Comparison of ENCODE assay signal across 8 cellular contexts in the genomic region with DNA sequence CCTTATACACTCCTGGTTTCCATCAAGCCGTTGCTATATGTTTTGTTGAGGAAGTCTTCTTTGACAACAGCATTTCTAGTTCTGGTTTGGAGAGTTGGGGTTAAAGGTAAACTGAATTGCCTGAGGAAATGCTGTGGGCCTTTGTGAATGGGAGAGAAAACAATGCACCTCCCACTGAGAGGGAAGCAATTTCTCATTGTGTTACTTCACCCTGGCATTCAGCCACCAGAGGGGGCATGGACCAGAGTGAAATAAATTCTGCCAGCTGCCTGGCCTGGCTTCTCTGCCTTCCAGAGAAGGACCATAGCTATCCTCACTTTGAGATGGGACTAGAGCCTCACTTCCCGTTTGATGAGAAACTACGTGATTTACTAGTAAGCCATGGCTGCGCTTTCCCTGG.
DNase-seq lines count a peak whose midpoint lies in the region; ATAC-seq and TF ChIP-seq lines count a peak whose summit lies in the region.

No MANE protein-coding gene starts in this region.

- peak; percentile 18; the same call in 1 of the 2 replicates for TF ChIP-seq CTCF in BJ (IDR thresholded peaks at IDR 0.05; ENCODE audit: insufficient read depth, low read depth, low read length)
- TF ChIP-seq CTCF in GM20000 (IDR thresholded peaks at IDR 0.05; ENCODE audit: extremely low read depth, missing control alignments), result peak; percentile 21

- ATAC-seq in GM19328 (IDR thresholded peaks at IDR 0.05; ENCODE audit: unreplicated experiment) (no peak), GM21576 (IDR thresholded peaks at IDR 0.05; ENCODE audit: unreplicated experiment) (no peak)

- DNase-seq in BJ (ENCODE audit: low read depth) (no peak), GM20000 (ENCODE audit: low spot score) (peak; percentile 6), NCI-H345 treated with DMSO at 0.1 percent for 48 hours (lab: John Stamatoyannopoulos, UW; ENCODE audit: unreplicated experiment) (peak; percentile 65), anterior cingulate cortex (lab: John Stamatoyannopoulos, UW) (peak in 39 of 58 donors; percentile 9 to 73 (median 39)), kidney tubule cell (ENCODE audit: low spot score) (peak; percentile 78), AG08396 (ENCODE audit: low spot score) (no peak)

- CTCF ChIA-PET in BJ (lab: Yijun Ruan, JAX), result interaction anchor here (0.9 to 2.0 kb wide), 3 partner anchors 11 to 317 kb away, joined by 3 to 9 read pairs (median 4); no protein-coding TSS in a partner anchor

- H3K4me3 ChIP-seq in BJ (ENCODE audit: low read depth, low read length), result no peak overlapping the region

- POLR2A ChIA-PET in BJ (lab: Charles Lee), result no interaction called here

- no peaks in the 10 kb centered on the region for H3K36me3 ChIP-seq in BJ (ENCODE audit: control insufficient read depth, insufficient read depth, low read length)

- H3K27me3 ChIP-seq in BJ (ENCODE audit: control insufficient read depth, insufficient read depth, low read length), result no peaks in the 10 kb centered on the region; the same call in 1 of the 2 replicates

Comparison
In these comparisons a context has a peak if more than half of its experiments do, and no peak if none do; other contexts are left out.
1. DNase-seq: peak in GM20000 (single experiment), NCI-H345 treated with DMSO at 0.1 percent for 48 hours (single experiment), anterior cingulate cortex (39 of 58) and kidney tubule cell (single experiment); none in BJ (single experiment) and AG08396 (single experiment).